Comparison of ENCODE assay signal across 8 cellular contexts in genomic region chr1:37811027-37811655, GRCh38. TPM values are rescaled to one million over a fixed set of nuclear protein-coding genes. Genes with fewer than 3 reads are reported as not detected.
DNase-seq lines count a peak whose midpoint lies in the region; ATAC-seq and TF ChIP-seq lines count a peak whose summit lies in the region.

No MANE protein-coding gene starts in this region.

- H3K9me3 Mint-ChIP-seq in naive B cell, result no peaks in the 10 kb centered on the region

- no peaks in the 10 kb centered on the region for H3K9me3 ChIP-seq in DOHH2 (ENCODE audit: control insufficient read depth, insufficient read depth, low read length)
- no peaks in the 10 kb centered on the region for H3K9me3 ChIP-seq in OCI-LY3 (ENCODE audit: insufficient read depth, low read length)
- H3K9me3 ChIP-seq in suprapubic skin, result no peaks in the 10 kb centered on the region

- no peaks in the 10 kb centered on the region for H3K27me3 ChIP-seq in DOHH2 (ENCODE audit: control insufficient read depth, low read length)
- no peaks in the 10 kb centered on the region for H3K27me3 ChIP-seq in OCI-LY3 (ENCODE audit: low read depth, low read length)
- no peaks in the 10 kb centered on the region for H3K27me3 ChIP-seq in suprapubic skin

- 42% methylated on average over 7 of the region's 7 CpGs for WGBS in suprapubic skin

- H3K27ac ChIP-seq in DOHH2 (ENCODE audit: low read depth, low read length) (no peak overlapping the region), OCI-LY3 (ENCODE audit: low read length) (no peak overlapping the region), epithelial cell of prostate (peak overlapping the region; percentile 94), suprapubic skin (peak overlapping the region; percentile 27)

- H3K36me3 Mint-ChIP-seq in naive B cell, result no peaks in the 10 kb centered on the region

- H2AFZ ChIP-seq in OCI-LY3 (ENCODE audit: low read depth, low read length), result no peak overlapping the region

- peaks cover 32% of the 10 kb centered on the region for H3K79me2 ChIP-seq in DOHH2 (ENCODE audit: control insufficient read depth, low read length)
- peaks cover 26% of the 10 kb centered on the region for H3K79me2 ChIP-seq in OCI-LY3 (ENCODE audit: low read length)

- H3K4me1 ChIP-seq in DOHH2 (ENCODE audit: control insufficient read depth, low read length) (peaks cover 27% of the 10 kb centered on the region), OCI-LY3 (ENCODE audit: low read length) (peaks cover 13% of the 10 kb centered on the region), suprapubic skin (peaks cover 39% of the 10 kb centered on the region)

- DNase-seq in Jurkat, Clone E6-1 (ENCODE audit: low read depth, low spot score), result peak; percentile 51
- DNase-seq in activated T-cell treated with anti-CD3 and anti-CD28 coated beads for 1 hour (ENCODE audit: low read depth) (peak; percentile 44), epithelial cell of prostate (ENCODE audit: low read depth, low spot score) (no peak), naive B cell (peak; percentile 62), suprapubic skin (ENCODE audit: low spot score in 2 of 2) (peak in 1 of 2 donors; percentile 79)

- H3K4me3 ChIP-seq in DOHH2 (ENCODE audit: low read length) (no peak overlapping the region), OCI-LY3 (ENCODE audit: low read length) (no peak overlapping the region), suprapubic skin (no peak overlapping the region)
- H3K4me3 ChIP-seq in Jurkat, Clone E6-1 (ENCODE audit: low read length), result no peak overlapping the region

- peak overlapping the region in 3 of 6 donors; percentile 17 to 68 (median 33) for H3K27ac Mint-ChIP-seq in naive B cell

- no peaks in the 10 kb centered on the region for H3K27me3 Mint-ChIP-seq in naive B cell

- no peaks in the 10 kb centered on the region for H3F3A ChIP-seq in DOHH2 (ENCODE audit: control insufficient read depth, insufficient read depth)

- H3K9me2 ChIP-seq in DOHH2 (replicated peaks; ENCODE audit: control insufficient read depth, low read length), result no peaks in the 10 kb centered on the region

- H3K4me1 Mint-ChIP-seq in naive B cell, result peaks cover 28 to 37% (median 30%) of the 10 kb centered on the region in 3 donors

- TF ChIP-seq CTCF in DOHH2 (IDR thresholded peaks at IDR 0.05; ENCODE audit: low read depth, low read length, poor library complexity, severe bottlenecking) (peak; percentile 91), OCI-LY3 (IDR thresholded peaks at IDR 0.05; ENCODE audit: low read depth, low read length) (peak; percentile 71), suprapubic skin (IDR thresholded peaks at IDR 0.05) (peak; percentile 13 to 89)

- TF ChIP-seq EP300 in suprapubic skin (IDR thresholded peaks at IDR 0.05), result no peak

- peak overlapping the region in 4 of 8 donors; percentile 12 to 96 (median 46) for H3K4me3 Mint-ChIP-seq in naive B cell

- peaks cover 10% of the 10 kb centered on the region for H4K20me1 ChIP-seq in DOHH2 (ENCODE audit: control insufficient read depth, insufficient read depth, low read depth, low read length)
- peaks cover 9% of the 10 kb centered on the region for H4K20me1 ChIP-seq in OCI-LY3 (ENCODE audit: insufficient read depth, low read length)

- TF ChIP-seq POLR2A in suprapubic skin (IDR thresholded peaks at IDR 0.05), result no peak

- H3K4me2 ChIP-seq in DOHH2 (ENCODE audit: low read length) (no peak overlapping the region), OCI-LY3 (ENCODE audit: low read length) (no peak overlapping the region)

- H3K36me3 ChIP-seq in DOHH2 (ENCODE audit: control insufficient read depth, low read length) (peaks cover 51% of the 10 kb centered on the region), OCI-LY3 (replicated peaks; ENCODE audit: low read depth, low read length) (peaks cover 4% of the 10 kb centered on the region), suprapubic skin (peaks cover 20% of the 10 kb centered on the region)

- no peak overlapping the region for H3K9ac ChIP-seq in OCI-LY3 (ENCODE audit: low read length)

- peak; percentile 31 to 32 for ATAC-seq in naive B cell (ENCODE audit: low read depth in 2 of 2)
- no peak for ATAC-seq in HG03460 (IDR thresholded peaks at IDR 0.05; ENCODE audit: unreplicated experiment)

RNA-seq across cellular contexts. Expression of gene YRDC, which starts 3.1 kb away (rescaled TPM):
- polyA plus RNA-seq in Jurkat, Clone E6-1 (2012; ENCODE audit: insufficient read depth, insufficient read length), result 44.4 TPM
- 10 to 100 TPM; 21.3 to 52.0 (median 29.6) TPM for polyA plus RNA-seq in naive B cell (ENCODE audit: low read depth in 6 of 6)
- total RNA-seq in suprapubic skin, result 10 to 100 TPM; 13.1 to 41.7 (median 26.1) TPM

RNA-seq across cellular contexts. Expression of gene C1orf122, which starts 3.6 kb away (rescaled TPM):
- polyA plus RNA-seq in Jurkat, Clone E6-1 (2012; ENCODE audit: insufficient read depth, insufficient read length), result 34.3 TPM
- polyA plus RNA-seq in naive B cell (ENCODE audit: low read depth in 6 of 6), result 10 to 100 TPM; 23.3 to 32.1 (median 26.7) TPM
- 10 to 100 TPM; 27.7 to 54.5 (median 41.2) TPM for total RNA-seq in suprapubic skin

RNA-seq across cellular contexts. Expression of gene MANEAL, which starts 17.5 kb away (rescaled TPM):
- 14.7 TPM for polyA plus RNA-seq in Jurkat, Clone E6-1 (2012; ENCODE audit: insufficient read depth, insufficient read length)
- polyA plus RNA-seq in naive B cell (ENCODE audit: low read depth in 6 of 6), result 1 to 10 TPM; 1.4 to 4.7 (median 3.0) TPM
- 1 to 10 TPM; 6.7 to 9.2 (median 7.5) TPM for total RNA-seq in suprapubic skin

RNA-seq across cellular contexts. Expression of gene EPHA10, which starts 46.2 kb away (rescaled TPM):
- 7.3 TPM for polyA plus RNA-seq in Jurkat, Clone E6-1 (2012; ENCODE audit: insufficient read depth, insufficient read length)
- not detected for polyA plus RNA-seq in naive B cell (ENCODE audit: low read depth in 6 of 6)
- total RNA-seq in suprapubic skin, result under 1 TPM in 2 of 4 donors, not detected in 2; 0.23 to 0.34 TPM

RNA-seq across cellular contexts. Expression of gene MTF1, which starts 48.3 kb away (rescaled TPM):
- 7.3 TPM for polyA plus RNA-seq in Jurkat, Clone E6-1 (2012; ENCODE audit: insufficient read depth, insufficient read length)
- polyA plus RNA-seq in naive B cell (ENCODE audit: low read depth in 6 of 6), result 10 to 100 TPM in 5 of 6 donors, 1 to 10 TPM in 1; 8.7 to 29.9 (median 25.2) TPM
- total RNA-seq in suprapubic skin, result 10 to 100 TPM in 2 of 4 donors, 1 to 10 TPM in 2; 8.8 to 13.5 (median 11.2) TPM

Comparison
In these comparisons a context has a peak if more than half of its experiments do, and no peak if none do; other contexts are left out.
1. H3K27ac ChIP-seq: peak in epithelial cell of prostate (single experiment) and suprapubic skin (single experiment); none in DOHH2 (single experiment) and OCI-LY3 (single experiment).
2. Peak in every context shown above with its lines, with median percentiles within 50 percentile points of each other: CTCF ChIP-seq.